In the genomic region with DNA sequence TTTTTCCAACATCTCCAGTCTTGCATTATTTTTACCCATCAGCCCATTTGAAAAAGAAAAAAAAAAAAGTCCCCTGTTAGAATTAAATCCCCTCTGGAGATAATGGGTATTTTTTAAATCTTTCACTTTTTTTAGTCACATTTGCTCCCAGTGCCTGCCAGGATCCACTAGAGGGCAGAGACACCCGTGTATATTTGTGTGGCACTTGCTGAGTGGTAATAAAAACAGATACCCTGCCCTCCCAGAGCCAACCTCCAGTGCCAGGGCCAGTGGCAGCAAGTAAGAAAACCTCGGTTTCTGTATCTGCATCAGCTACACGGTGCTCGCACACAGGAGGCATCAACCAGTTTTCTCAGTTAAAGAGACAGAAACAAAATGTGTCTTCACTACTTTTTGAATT, we compare ENCODE assay signal across 8 cellular contexts.
DNase-seq lines count a peak whose midpoint lies in the region; ATAC-seq, FAIRE-seq and TF ChIP-seq lines count a peak whose summit lies in the region.
"Not testable (repeated sequence)": the region's sequence is repeated elsewhere in the genome, so short reads cannot be mapped to it uniquely, and the experiment has no call there.

No MANE protein-coding gene starts in this region.

- not testable (repeated sequence) for H3K9me3 ChIP-seq in Caco-2, thyroid gland

- FAIRE-seq in GM18507 (lab: Jason Lieb, UNC), result peak; percentile 18

- H3K27me3 ChIP-seq in Caco-2 (replicated peaks; ENCODE audit: control insufficient read depth, insufficient read depth, low read length); thyroid gland: not testable (repeated sequence)
- H3K27me3 ChIP-seq in dorsolateral prefrontal cortex, result peaks cover 0 to 42% (median 3%) of the 10 kb centered on the region in 45 donors

- intact Hi-C loops in Caco-2 (cut with micrococcal nuclease; ENCODE audit: unreplicated experiment); dorsolateral prefrontal cortex (cut with DNase I); thyroid gland (cut with DNase I): not testable (repeated sequence)

- not testable (repeated sequence) for ATAC-seq in activated CD8-positive, alpha-beta T cell treated with anti-CD3 and anti-CD28 coated beads, Interleukin-2, amount 10 ng/mL, durations not matched to agents 7 days and 5 days

- not testable (repeated sequence) for H3K27ac Mint-ChIP-seq in Caco-2 (ENCODE audit: unreplicated experiment); activated CD8-positive, alpha-beta T cell treated with anti-CD3 and anti-CD28 coated beads, Interleukin-2, amount 10 ng/mL, durations not matched to agents 7 days and 5 days

- TF ChIP-seq CTCF in Caco-2 (IDR thresholded peaks at IDR 0.05; ENCODE audit: insufficient read depth in 1 of 2, low read depth in 1 of 2, low read length in 1 of 2, severe bottlenecking in 1 of 2, unreplicated experiment in 1 of 2), result peak; percentile 15 to 21
- peak; percentile 20 for TF ChIP-seq CTCF in NB4 (IDR thresholded peaks at IDR 0.05; ENCODE audit: low read depth, low read length)
- peak in 32 of 56 donors; percentile 9 to 40 (median 23) for TF ChIP-seq CTCF in dorsolateral prefrontal cortex (IDR thresholded peaks at IDR 0.05 in 54 of 56, conservative IDR thresholded peaks at IDR 0.05 in 2 of 56; ENCODE audit: low read depth in 1 of 56, partially characterized antibody in 56 of 56)
- peak in 1 of 6 experiments; percentile 21 for TF ChIP-seq CTCF in thyroid gland (IDR thresholded peaks at IDR 0.05)

- 10 to 20% methylated on average over 4 of the region's 4 CpGs for WGBS in thyroid gland, 2 donors

- H3K4me3 ChIP-seq in Caco-2 (ENCODE audit: low read depth, low read length); NB4 (ENCODE audit: low read depth, low read length); dorsolateral prefrontal cortex; thyroid gland (replicated peaks in 1 of 3): not testable (repeated sequence)

- DNase-seq in Caco-2; GM18507 (ENCODE audit: extremely low spot score, insufficient read length, low read depth); dorsolateral prefrontal cortex: not testable (repeated sequence)
- DNase-seq in NB4 (ENCODE audit: low read depth), result peak; percentile 17
- DNase-seq in RPMI8226, result peak; percentile 75
- peak; percentile 32 for DNase-seq in activated CD8-positive, alpha-beta T cell treated with anti-CD3 and anti-CD28 coated beads, Interleukin-2, amount 10 ng/mL, durations not matched to agents 7 days and 5 days
- peak; percentile 20 for DNase-seq in left kidney (ENCODE audit: low read depth, low spot score)
- peak; percentile 4 to 8 for DNase-seq in thyroid gland

- H3K27ac ChIP-seq in dorsolateral prefrontal cortex, thyroid gland: not testable (repeated sequence)

- not testable (repeated sequence) for TF ChIP-seq POLR2A in NB4 (IDR thresholded peaks at IDR 0.05; ENCODE audit: extremely low read depth, insufficient read length); thyroid gland (IDR thresholded peaks at IDR 0.05)

- H3K4me3 Mint-ChIP-seq in Caco-2 (ENCODE audit: unreplicated experiment); activated CD8-positive, alpha-beta T cell treated with anti-CD3 and anti-CD28 coated beads, Interleukin-2, amount 10 ng/mL, durations not matched to agents 7 days and 5 days: not testable (repeated sequence)

- H3K36me3 Mint-ChIP-seq in Caco-2 (ENCODE audit: insufficient read depth, unreplicated experiment); activated CD8-positive, alpha-beta T cell treated with anti-CD3 and anti-CD28 coated beads, Interleukin-2, amount 10 ng/mL, durations not matched to agents 7 days and 5 days (ENCODE audit: low read depth): not testable (repeated sequence)

- not testable (repeated sequence) for H3K27me3 Mint-ChIP-seq in Caco-2 (ENCODE audit: insufficient read depth, unreplicated experiment)
- H3K27me3 Mint-ChIP-seq in activated CD8-positive, alpha-beta T cell treated with anti-CD3 and anti-CD28 coated beads, Interleukin-2, amount 10 ng/mL, durations not matched to agents 7 days and 5 days (ENCODE audit: low read depth), result peaks cover 45% of the 10 kb centered on the region

- H3K4me1 Mint-ChIP-seq in Caco-2 (ENCODE audit: low read depth, unreplicated experiment), result not testable (repeated sequence)
- H3K4me1 Mint-ChIP-seq in activated CD8-positive, alpha-beta T cell treated with anti-CD3 and anti-CD28 coated beads, Interleukin-2, amount 10 ng/mL, durations not matched to agents 7 days and 5 days (ENCODE audit: low read depth), result peaks cover 44% of the 10 kb centered on the region

- not testable (repeated sequence) for H3K4me1 ChIP-seq in Caco-2, thyroid gland

- not testable (repeated sequence) for BruUV-seq in Caco-2 (replicated peaks; lab: Mats Ljungman, UMichigan)

- not testable (repeated sequence) for H3K9me3 Mint-ChIP-seq in Caco-2 (ENCODE audit: unreplicated experiment); activated CD8-positive, alpha-beta T cell treated with anti-CD3 and anti-CD28 coated beads, Interleukin-2, amount 10 ng/mL, durations not matched to agents 7 days and 5 days (ENCODE audit: insufficient read depth)

- H3K36me3 ChIP-seq in Caco-2 (ENCODE audit: control insufficient read depth, insufficient read depth, low read length); thyroid gland: not testable (repeated sequence)

- POLR2A ChIA-PET in Caco-2 (lab: Charles Lee); activated CD8-positive, alpha-beta T cell treated with anti-CD3 and anti-CD28 coated beads, Interleukin-2, amount 10 ng/mL, durations not matched to agents 7 days and 5 days (lab: Charles Lee): not testable (repeated sequence)

- CTCF ChIA-PET in Caco-2 (lab: Charles Lee), result not testable (repeated sequence)
- CTCF ChIA-PET in activated CD8-positive, alpha-beta T cell treated with anti-CD3 and anti-CD28 coated beads, Interleukin-2, amount 10 ng/mL, durations not matched to agents 7 days and 5 days (lab: Charles Lee), result interaction anchor here (4.6 kb wide), 1 partner anchor 12 kb away, joined by 24 read pairs; no protein-coding TSS in a partner anchor
